Comparison of ENCODE assay signal across 7 cellular contexts in the genomic region with DNA sequence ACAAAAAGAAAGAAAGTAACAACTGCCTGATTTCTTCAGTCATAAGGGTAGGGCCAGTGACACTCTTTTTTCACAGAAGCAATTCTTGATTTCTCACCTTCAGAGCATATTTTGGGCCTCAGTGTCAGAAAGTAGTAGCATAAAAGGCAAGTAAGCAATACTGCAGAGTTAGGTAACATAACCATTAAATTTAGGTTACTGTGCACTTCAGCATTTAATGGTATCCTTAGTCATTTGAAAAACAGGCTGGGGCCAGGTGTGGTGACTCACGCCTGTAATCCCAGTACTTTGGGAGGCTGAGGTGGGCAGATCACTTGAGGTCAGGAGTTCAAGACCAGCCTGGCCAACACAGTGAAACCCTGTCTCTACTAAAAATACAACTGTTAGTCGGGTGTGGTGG. TPM values are rescaled to one million over a fixed set of nuclear protein-coding genes. Genes with fewer than 3 reads are reported as not detected.
A peak's percentile ranks its signal among the peaks of the same experiment; 100 is the strongest.
DNase-seq lines count a peak whose midpoint lies in the region; ATAC-seq and TF ChIP-seq lines count a peak whose summit lies in the region.
"Not testable (repeated sequence)": the region's sequence is repeated elsewhere in the genome, so short reads cannot be mapped to it uniquely, and the experiment has no call there.

No MANE protein-coding gene starts in this region.

- not testable (repeated sequence) for H3K4me1 Mint-ChIP-seq in activated CD8-positive, alpha-beta memory T cell treated with anti-CD3 and anti-CD28 coated beads, Interleukin-2, amount 10 ng/mL, durations not matched to agents 7 days and 5 days

- H3K18ac ChIP-seq in trophoblast cell (ENCODE audit: low read length) = not testable (repeated sequence)

- not testable (repeated sequence) for H4K20me1 ChIP-seq in HCT116 (ENCODE audit: insufficient read depth)

- not testable (repeated sequence) for H3K14ac ChIP-seq in trophoblast cell (ENCODE audit: low read length)

- H3K27me3 ChIP-seq in HCT116 (ENCODE audit: insufficient read depth, low read length); RWPE2 (ENCODE audit: insufficient read depth, poor library complexity, severe bottlenecking); trophoblast cell (ENCODE audit: insufficient read depth, low read length): not testable (repeated sequence)

- H2AK5ac ChIP-seq in trophoblast cell (ENCODE audit: low read length) = not testable (repeated sequence)

- RAD21 ChIA-PET in HCT116 (lab: Charles Lee; ENCODE audit: low non-redundant PET in 1 of 2, low total read pairs in 2 of 2, uncharacterized antibody in 2 of 2, unreplicated experiment in 2 of 2) = not testable (repeated sequence)

- POLR2A ChIA-PET in HCT116 (lab: Charles Lee) = not testable (repeated sequence)

- H3K4me2 ChIP-seq in HCT116 (ENCODE audit: low read length); trophoblast cell (ENCODE audit: low read length): not testable (repeated sequence)

- no CpG with 5 or more reads among the region's 2 CpGs for WGBS in trophoblast cell (ENCODE audit: extremely low coverage, insufficient coverage, insufficient read length)

- H3K9me3 ChIP-seq in HCT116 (ENCODE audit: control insufficient read depth in 1 of 2, insufficient read depth in 1 of 2, low read depth in 1 of 2, low read length in 2 of 2); RWPE2 (ENCODE audit: severe bottlenecking); trophoblast cell (ENCODE audit: insufficient read depth, low read depth, low read length): not testable (repeated sequence)

- not testable (repeated sequence) for H2BK120ac ChIP-seq in trophoblast cell (ENCODE audit: insufficient read depth, low read length, poor library complexity)

- H3K79me1 ChIP-seq in trophoblast cell (ENCODE audit: low read length) = not testable (repeated sequence)

- intact Hi-C loops in HCT116 (cut with micrococcal nuclease) = not testable (repeated sequence)

- TF ChIP-seq RAD21 in HCT116 (IDR thresholded peaks at IDR 0.05; ENCODE audit: low read depth) = not testable (repeated sequence)

- not testable (repeated sequence) for H2AFZ ChIP-seq in HCT116 (ENCODE audit: low read depth, low read length, poor library complexity, severe bottlenecking); trophoblast cell (ENCODE audit: insufficient read depth, low read length, poor library complexity)

- H3K36me3 Mint-ChIP-seq in activated CD8-positive, alpha-beta memory T cell treated with anti-CD3 and anti-CD28 coated beads, Interleukin-2, amount 10 ng/mL, durations not matched to agents 7 days and 5 days = peaks cover 66% of the 10 kb centered on the region
- H3K36me3 Mint-ChIP-seq in activated naive CD4-positive, alpha-beta T cell treated with anti-CD3 and anti-CD28 coated beads, Interleukin-2, amount 50 U/mL, for 72 hours = peaks cover 13 to 32% of the 10 kb centered on the region in 2 donors

- not testable (repeated sequence) for H3K27me3 Mint-ChIP-seq in activated CD8-positive, alpha-beta memory T cell treated with anti-CD3 and anti-CD28 coated beads, Interleukin-2, amount 10 ng/mL, durations not matched to agents 7 days and 5 days

- DNase-seq in HCT116 (ENCODE audit: low read depth, low spot score); RWPE2 (ENCODE audit: low spot score); activated CD8-positive, alpha-beta memory T cell treated with anti-CD3 and anti-CD28 coated beads, Interleukin-2, amount 10 ng/mL, durations not matched to agents 7 days and 5 days; activated naive CD4-positive, alpha-beta T cell treated with anti-CD3 and anti-CD28 coated beads, Interleukin-2, amount 50 U/mL, for 72 hours (ENCODE audit: low spot score in 2 of 2): not testable (repeated sequence)
- peak; percentile 13 for DNase-seq in M059J (ENCODE audit: low read depth)
- peak; percentile 32 to 49 for DNase-seq in trophoblast cell

- H3K36me3 ChIP-seq in HCT116 (ENCODE audit: control insufficient read depth in 1 of 2, insufficient read depth in 2 of 2, low read length in 2 of 2) = peaks cover 32 to 43% of the 10 kb centered on the region in 2 experiments
- H3K36me3 ChIP-seq in RWPE2 (ENCODE audit: low read depth) = peaks cover 93% of the 10 kb centered on the region
- peaks cover 21 to 35% of the 10 kb centered on the region in 2 experiments for H3K36me3 ChIP-seq in trophoblast cell (ENCODE audit: control insufficient read depth in 1 of 2, insufficient read depth in 2 of 2, low read length in 2 of 2)

- not testable (repeated sequence) for H3K27ac ChIP-seq in HCT116 (ENCODE audit: low read depth, low read length); RWPE2 (ENCODE audit: poor library complexity, severe bottlenecking); trophoblast cell (ENCODE audit: low read depth, low read length)

- H4K12ac ChIP-seq in trophoblast cell (ENCODE audit: low read depth, low read length) = not testable (repeated sequence)

- H3K4me3 Mint-ChIP-seq in activated CD8-positive, alpha-beta memory T cell treated with anti-CD3 and anti-CD28 coated beads, Interleukin-2, amount 10 ng/mL, durations not matched to agents 7 days and 5 days = not testable (repeated sequence)

- not testable (repeated sequence) for H3K9ac ChIP-seq in HCT116 (ENCODE audit: low read length); trophoblast cell (ENCODE audit: low read length)

- not testable (repeated sequence) for H4K91ac ChIP-seq in trophoblast cell (ENCODE audit: low read depth, low read length)

- not testable (repeated sequence) for H3K79me2 ChIP-seq in HCT116 (ENCODE audit: insufficient read depth, low read length); trophoblast cell (ENCODE audit: control insufficient read depth, insufficient read depth, low read length, poor library complexity)

- H3K9me2 ChIP-seq in HCT116 (ENCODE audit: insufficient read depth) = not testable (repeated sequence)

- H4K8ac ChIP-seq in trophoblast cell (ENCODE audit: low read depth, low read length) = not testable (repeated sequence)

- not testable (repeated sequence) for H3K23ac ChIP-seq in trophoblast cell (ENCODE audit: low read length)

- TF ChIP-seq POLR2A in HCT116 (IDR thresholded peaks at IDR 0.05; ENCODE audit: borderline replicate concordance, extremely low read depth, insufficient read depth, insufficient read length) = not testable (repeated sequence)

- not testable (repeated sequence) for H2BK5ac ChIP-seq in trophoblast cell (ENCODE audit: low read depth, low read length, poor library complexity)

- H3K27ac Mint-ChIP-seq in activated CD8-positive, alpha-beta memory T cell treated with anti-CD3 and anti-CD28 coated beads, Interleukin-2, amount 10 ng/mL, durations not matched to agents 7 days and 5 days = peak overlapping the region; percentile 43
- not testable (repeated sequence) for H3K27ac Mint-ChIP-seq in activated naive CD4-positive, alpha-beta T cell treated with anti-CD3 and anti-CD28 coated beads, Interleukin-2, amount 50 U/mL, for 72 hours

- peak; percentile 38; the same call in 1 of the 2 replicates for ATAC-seq in HCT116
- ATAC-seq in RWPE2 (ENCODE audit: low read depth) = peak; percentile 42; the same call in 1 of the 3 replicates
- not testable (repeated sequence) for ATAC-seq in activated CD8-positive, alpha-beta memory T cell treated with anti-CD3 and anti-CD28 coated beads, Interleukin-2, amount 10 ng/mL, durations not matched to agents 7 days and 5 days
- ATAC-seq in activated naive CD4-positive, alpha-beta T cell treated with anti-CD3 and anti-CD28 coated beads, Interleukin-2, amount 50 U/mL, for 72 hours = peak; percentile 44 to 66
- ATAC-seq in esophagus mucosa = peak; percentile 61

- H2BK12ac ChIP-seq in trophoblast cell (ENCODE audit: low read length) = not testable (repeated sequence)

- not testable (repeated sequence) for H3K4me1 ChIP-seq in HCT116 (ENCODE audit: control insufficient read depth in 1 of 2, insufficient read depth in 2 of 2, low read length in 2 of 2); RWPE2 (ENCODE audit: insufficient read depth, poor library complexity, severe bottlenecking); trophoblast cell (ENCODE audit: control insufficient read depth in 1 of 2, insufficient read depth in 2 of 2, low read length in 2 of 2)

- not testable (repeated sequence) for H3K4ac ChIP-seq in trophoblast cell (ENCODE audit: low read depth, low read length)

- not testable (repeated sequence) for TF ChIP-seq CTCF in HCT116 (IDR thresholded peaks at IDR 0.05 in 2 of 3, conservative IDR thresholded peaks at IDR 0.05 in 1 of 3; ENCODE audit: borderline replicate concordance in 1 of 3, insufficient read depth in 1 of 3, low read depth in 2 of 3, low read length in 2 of 3); RWPE2 (IDR thresholded peaks at IDR 0.05; ENCODE audit: poor library complexity, severe bottlenecking)

- not testable (repeated sequence) for H3K9me3 Mint-ChIP-seq in activated CD8-positive, alpha-beta memory T cell treated with anti-CD3 and anti-CD28 coated beads, Interleukin-2, amount 10 ng/mL, durations not matched to agents 7 days and 5 days (ENCODE audit: low read depth); activated naive CD4-positive, alpha-beta T cell treated with anti-CD3 and anti-CD28 coated beads, Interleukin-2, amount 50 U/mL, for 72 hours

- CTCF ChIA-PET in HCT116 (lab: Charles Lee) = not testable (repeated sequence)
- CTCF ChIA-PET in activated CD8-positive, alpha-beta memory T cell treated with anti-CD3 and anti-CD28 coated beads, Interleukin-2, amount 10 ng/mL, durations not matched to agents 7 days and 5 days (lab: Charles Lee) = interaction anchor here (0.9 kb wide), 1 partner anchor 11 kb away, joined by 3 read pairs; no protein-coding TSS in a partner anchor

- H3K4me3 ChIP-seq in HCT116 (replicated peaks in 1 of 2; ENCODE audit: low read depth in 1 of 2, low read length in 2 of 2); RWPE2 (ENCODE audit: severe bottlenecking); trophoblast cell (ENCODE audit: low read depth, low read length): not testable (repeated sequence)

- BruUV-seq in HCT116 (replicated peaks; lab: Mats Ljungman, UMichigan) = not testable (repeated sequence)

RNA-seq across cellular contexts. Expression of a gene that starts 56.2 kb away (rescaled TPM):
- total RNA-seq in HCT116 (2021; ENCODE audit: unreplicated experiment) (70.2 TPM), esophagus mucosa (15.4 TPM)
- 24.0 and 28.3 TPM in 2 replicates for polyA plus RNA-seq in HCT116 (2012)
- 36.5 and 44.7 TPM in 2 replicates for total RNA-seq in M059J (2014; rRNA removed; shearing (Covaris generic))
- total RNA-seq in activated CD8-positive, alpha-beta memory T cell treated with anti-CD3 and anti-CD28 coated beads, Interleukin-2, amount 10 ng/mL, durations not matched to agents 7 days and 5 days = 100 to 1,000 TPM; 129 to 200 TPM
- 100 to 1,000 TPM; 163 to 199 TPM for total RNA-seq in activated naive CD4-positive, alpha-beta T cell treated with anti-CD3 and anti-CD28 coated beads, Interleukin-2, amount 50 U/mL, for 72 hours
- polyA plus RNA-seq in trophoblast cell (2013) = 48.3 and 49.9 TPM in 2 replicates

RNA-seq across cellular contexts. Expression of a gene that starts 56.6 kb away (rescaled TPM):
- total RNA-seq in HCT116 (2021; ENCODE audit: unreplicated experiment) (68.7 TPM), esophagus mucosa (31.7 TPM)
- polyA plus RNA-seq in HCT116 (2012) = 45.0 and 47.6 TPM in 2 replicates
- 33.1 and 38.1 TPM in 2 replicates for total RNA-seq in M059J (2014; rRNA removed; shearing (Covaris generic))
- total RNA-seq in activated CD8-positive, alpha-beta memory T cell treated with anti-CD3 and anti-CD28 coated beads, Interleukin-2, amount 10 ng/mL, durations not matched to agents 7 days and 5 days = 100 to 1,000 TPM; 102 to 113 TPM
- total RNA-seq in activated naive CD4-positive, alpha-beta T cell treated with anti-CD3 and anti-CD28 coated beads, Interleukin-2, amount 50 U/mL, for 72 hours = 100 to 1,000 TPM; 115 to 135 TPM
- 90.0 and 93.1 TPM in 2 replicates for polyA plus RNA-seq in trophoblast cell (2013)
